15 cellular contexts compared by ENCODE assay signal in genomic region chr9:108759399-108759798, GRCh38.
DNase-seq lines count a peak whose midpoint lies in the region; ATAC-seq, FAIRE-seq and TF ChIP-seq lines count a peak whose summit lies in the region.
"Had no signal": no experiment of that assay in that cellular context is flagged by ENCODE, and none has a peak within 500 bp of the region (broad histone marks: within the 10 kb centered on the region; RNA-seq: fewer than 3 reads in every experiment).

No MANE protein-coding gene starts in this region.

- H4K8ac ChIP-seq in mesendoderm (ENCODE audit: low read depth, low read length), result no peak overlapping the region

- no TSS peak for BruUV-seq in K562 (replicated peaks; lab: Mats Ljungman, UMichigan)

- no peak overlapping the region for H2BK5ac ChIP-seq in mesendoderm (ENCODE audit: low read length)

- intact Hi-C loops in K562 (cut with micrococcal nuclease), result no loop called here
- intact Hi-C loops in pancreas (cut with DNase I), result no loop called here

- H3K23ac ChIP-seq in mesendoderm (ENCODE audit: low read length), result no peak overlapping the region

- no peaks in the 10 kb centered on the region for H3K79me1 ChIP-seq in mesendoderm (ENCODE audit: low read length)

- H3K4ac ChIP-seq in mesendoderm (ENCODE audit: low read depth, low read length), result no peak overlapping the region

- no peak for ATAC-seq in K562
- ATAC-seq in pancreas, result peak; percentile 79 to 89 (median 82)
- ATAC-seq in HG03442 (IDR thresholded peaks at IDR 0.05; ENCODE audit: unreplicated experiment), result no peak
- no peak for ATAC-seq in HG02970 (IDR thresholded peaks at IDR 0.05; ENCODE audit: low FRiP score, unreplicated experiment)
- ATAC-seq: T-helper 17 cell had no signal

- no peaks in the 10 kb centered on the region for H3K4me1 ChIP-seq in K562 (replicated peaks in 1 of 2; ENCODE audit: control insufficient read depth in 2 of 2, insufficient read depth in 2 of 2, low read length in 2 of 2)
- peaks cover 0 to 9% (median 4%) of the 10 kb centered on the region in 3 donors for H3K4me1 ChIP-seq in pancreas
- H3K4me1 ChIP-seq in mesendoderm (ENCODE audit: control insufficient read depth, low read depth, low read length), result peaks cover 3% of the 10 kb centered on the region
- H3K4me1 ChIP-seq: SJCRH30 had no signal

- H3K79me2 ChIP-seq in K562 (ENCODE audit: control insufficient read depth, insufficient read depth, low read length) (no peaks in the 10 kb centered on the region), mesendoderm (ENCODE audit: control insufficient read depth, insufficient read depth, low read length) (no peaks in the 10 kb centered on the region)

- H3K9ac ChIP-seq in K562 (ENCODE audit: insufficient read depth in 1 of 2, low read depth in 2 of 2, low read length in 2 of 2) (no peak overlapping the region), mesendoderm (ENCODE audit: low read length) (no peak overlapping the region)

- no peak for TF ChIP-seq POLR2A in K562 (conservative IDR thresholded peaks at IDR 0.05)

- H3K9me1 ChIP-seq in K562 (ENCODE audit: control insufficient read depth, insufficient read depth, low read length), result no peaks in the 10 kb centered on the region

- H3K4me2 ChIP-seq in K562 (ENCODE audit: insufficient read depth, low read length) (no peak overlapping the region), mesendoderm (ENCODE audit: low read length) (no peak overlapping the region)

- H2AK5ac ChIP-seq in mesendoderm (ENCODE audit: low read length), result no peak overlapping the region

- in situ Hi-C loops in K562 (cut with MboI), result no loop called here

- no peaks in the 10 kb centered on the region for H3K36me3 ChIP-seq in K562 (ENCODE audit: control insufficient read depth, insufficient read depth, low read length)
- H3K36me3 ChIP-seq in pancreas, result no peaks in the 10 kb centered on the region
- H3K36me3 ChIP-seq in mesendoderm (ENCODE audit: control insufficient read depth, insufficient read depth, low read length), result no peaks in the 10 kb centered on the region
- H3K36me3 ChIP-seq: SJCRH30 had no signal

- no peak overlapping the region for H2BK15ac ChIP-seq in mesendoderm (replicated peaks; ENCODE audit: low read depth)

- TF ChIP-seq CTCF in K562 (IDR thresholded peaks at IDR 0.05 in 2 of 3, conservative IDR thresholded peaks at IDR 0.05 in 1 of 3; ENCODE audit: insufficient read depth in 2 of 3, low read depth in 1 of 3, low read length in 3 of 3) (no peak), pancreas (IDR thresholded peaks at IDR 0.05) (no peak)

- DNase-seq in NCI-H510A treated with DMSO at 0.1 percent for 48 hours (lab: John Stamatoyannopoulos, UW) (peak; percentile 43), NCI-H510A (lab: John Stamatoyannopoulos, UW) (no peak), NCI-H2029 (lab: John Stamatoyannopoulos, UW) (peak; percentile 59), K562 (ENCODE audit: extremely low read depth in 1 of 4, low spot score in 3 of 4) (no peak), pancreas (peak in 3 of 6 donors; percentile 13 to 49 (median 22)), mesendoderm (no peak)
- DNase-seq: DMS79, H7, IMR-90, NCI-H446 treated with DMSO at 0.1 percent for 48 hours, SJCRH30, T-helper 17 cell had no signal

- no peak overlapping the region for H3K56ac ChIP-seq in mesendoderm (ENCODE audit: low read length)

- H3K9me3 ChIP-seq in K562 (replicated peaks; ENCODE audit: control insufficient read depth, insufficient read depth, low read depth, low read length) (no peaks in the 10 kb centered on the region), pancreas (no peaks in the 10 kb centered on the region)
- H3K9me3 ChIP-seq: SJCRH30 had no signal

- H2AFZ ChIP-seq in K562 (ENCODE audit: low read depth, low read length), result 0 out of 2 replicates have a peak overlapping the region, but pooled peaks have one; percentile 24

- TF ChIP-seq RAD21 in K562 (CRISPR knock-in tag; conservative IDR thresholded peaks at IDR 0.05 in 1 of 2, IDR thresholded peaks at IDR 0.05 in 1 of 2), result no peak

- peaks cover 2 to 3% of the 10 kb centered on the region in 2 experiments; a peak in 2 of 5 replicates for H3K27me3 ChIP-seq in K562 (ENCODE audit: control insufficient read depth in 2 of 2, insufficient read depth in 2 of 2, low read length in 2 of 2)
- H3K27me3 ChIP-seq in pancreas, result no peaks in the 10 kb centered on the region
- H3K27me3 ChIP-seq in mesendoderm (ENCODE audit: insufficient read depth, low read length, poor library complexity), result no peaks in the 10 kb centered on the region
- H3K27me3 ChIP-seq: SJCRH30 had no signal

- 0% methylated on average over 3 of the region's 3 CpGs for WGBS in K562 (ENCODE audit: insufficient coverage, low coverage, missing lambda C conversion rate)
- WGBS in pancreas, 2 donors, result 21 to 22% methylated on average over 3 of the region's 3 CpGs
- no CpG with 5 or more reads among the region's 3 CpGs for WGBS in mesendoderm (ENCODE audit: extremely low coverage, insufficient coverage, low lambda C conversion rate)

- CTCF ChIA-PET in K562 (lab: Yijun Ruan, JAX; ENCODE audit: low intra/inter-chr PET ratio), result no interaction called here

- POLR2A ChIA-PET in K562 (lab: Yijun Ruan, JAX), result no interaction called here

- peaks cover 5% of the 10 kb centered on the region; the same call in 1 of the 2 replicates for H4K20me1 ChIP-seq in K562 (replicated peaks; ENCODE audit: control insufficient read depth, insufficient read depth, low read length)

- H3K18ac ChIP-seq in mesendoderm (ENCODE audit: low read length), result no peak overlapping the region

- H3K27ac ChIP-seq in K562 (ENCODE audit: extremely low read depth, low read depth, low read length) (no peak overlapping the region), pancreas (peak overlapping the region in 1 of 4 donors; percentile 4), mesendoderm (ENCODE audit: low read depth, low read length) (no peak overlapping the region)
- H3K27ac ChIP-seq: RWPE1, SJCRH30 had no signal

- no peak for TF ChIP-seq EP300 in K562 (IDR thresholded peaks at IDR 0.05; ENCODE audit: low read length)

- H3K4me3 ChIP-seq in K562 (no peak overlapping the region), pancreas (no peak overlapping the region), mesendoderm (ENCODE audit: low read length) (no peak overlapping the region)
- H3K4me3 ChIP-seq: SJCRH30 had no signal

- H4K5ac ChIP-seq in mesendoderm (ENCODE audit: low read length), result no peak overlapping the region

- H2BK120ac ChIP-seq in mesendoderm (ENCODE audit: low read depth, low read length), result no peak overlapping the region

- no peak for FAIRE-seq in K562 (lab: Jason Lieb, UNC)
- no peak for FAIRE-seq in pancreas (lab: Jason Lieb, UNC)

TF ChIP-seq in K562, 482 proteins besides CTCF, POLR2A, EP300 and RAD21:
- no peak for TF ChIP-seq NFIX (CRISPR knock-in tag; IDR thresholded peaks at IDR 0.05; ENCODE audit: low read depth)
- no peak for TF ChIP-seq ZNF217 (CRISPR knock-in tag; IDR thresholded peaks at IDR 0.05)
- no peak for TF ChIP-seq PTTG1 (tag; IDR thresholded peaks at IDR 0.05; ENCODE audit: low read depth)
- TF ChIP-seq ZBTB43 (CRISPR knock-in tag; IDR thresholded peaks at IDR 0.05), result no peak
- TF ChIP-seq MAFK (IDR thresholded peaks at IDR 0.05; ENCODE audit: low read length), result no peak
- no peak for TF ChIP-seq ESRRB (CRISPR knock-in tag; IDR thresholded peaks at IDR 0.05; ENCODE audit: borderline replicate concordance)
- no peak for TF ChIP-seq ZNF436 (CRISPR knock-in tag; IDR thresholded peaks at IDR 0.05)
- no peak for TF ChIP-seq MYBL2 (IDR thresholded peaks at IDR 0.05; ENCODE audit: low read depth)
- no peak for TF ChIP-seq MYBL2 (CRISPR knock-in tag; IDR thresholded peaks at IDR 0.05; ENCODE audit: borderline replicate concordance)
- TF ChIP-seq POLR2B (IDR thresholded peaks at IDR 0.05; ENCODE audit: low read depth, partially characterized antibody), result no peak
- no peak for TF ChIP-seq TCFL5 (CRISPR knock-in tag; conservative IDR thresholded peaks at IDR 0.05)
- no peak for TF ChIP-seq ERF (CRISPR knock-in tag; IDR thresholded peaks at IDR 0.05)
- no peak for TF ChIP-seq VEZF1 (CRISPR knock-in tag; IDR thresholded peaks at IDR 0.05)
TF ChIP-seq in K562: peak in this region for 0.

Comparison
In these comparisons a context has a peak if more than half of its experiments do, and no peak if none do; other contexts are left out.
1. DNase-seq: peak in NCI-H510A treated with DMSO at 0.1 percent for 48 hours (single experiment) and NCI-H2029 (single experiment); none in NCI-H510A (single experiment), K562 (0 of 4) and mesendoderm (single experiment).
2. ATAC-seq: peak in pancreas (4 of 4); none in K562 (single experiment), HG03442 (single experiment) and HG02970 (single experiment).